20 cellular contexts compared by ENCODE assay signal in the genomic region with DNA sequence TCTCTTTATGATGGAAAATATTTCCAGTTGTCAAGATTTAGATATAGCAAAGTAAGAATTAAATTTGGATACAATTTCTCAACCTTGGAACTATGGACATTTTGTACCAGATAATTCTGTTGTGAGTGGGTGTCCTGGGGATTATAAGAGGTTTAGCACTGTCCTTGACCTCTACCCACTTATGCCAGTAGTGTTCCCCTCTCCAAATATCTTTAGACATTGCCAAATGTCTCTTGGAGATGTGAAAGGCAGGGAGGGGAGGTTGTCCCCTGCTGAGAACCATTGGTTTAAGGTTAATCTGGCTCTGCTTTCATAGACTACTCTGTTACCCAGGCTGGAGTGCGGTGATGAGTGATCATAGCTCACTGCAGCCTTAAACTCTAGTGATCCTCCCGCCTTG. TPM values are rescaled to one million over a fixed set of nuclear protein-coding genes. Genes with fewer than 3 reads are reported as not detected.
DNase-seq lines count a peak whose midpoint lies in the region; ATAC-seq and TF ChIP-seq lines count a peak whose summit lies in the region.
"Had no signal": no experiment of that assay in that cellular context is flagged by ENCODE, and none has a peak within 500 bp of the region (broad histone marks: within the 10 kb centered on the region; RNA-seq: fewer than 3 reads in every experiment).

TSS of gene EBLN2 (plus strand) at position 244 of the 400 bp plus-strand sequence. CDS start 423 bp downstream, outside the sequence.

- H3K27ac ChIP-seq in right cardiac atrium (ENCODE audit: low read length) (no peak within 1 kb of the TSS), testis (no peak within 1 kb of the TSS), brain microvascular endothelial cell (no peak within 1 kb of the TSS)
- H3K27ac ChIP-seq: BLaER1 had no signal

- peaks cover 34% of the 10 kb centered on the region for H3K4me1 ChIP-seq in adipocyte (ENCODE audit: control insufficient read depth, insufficient read depth, low read length)
- H3K4me1 ChIP-seq in right cardiac atrium (ENCODE audit: control insufficient read depth, insufficient read depth, low read length), result no peaks in the 10 kb centered on the region
- H3K4me1 ChIP-seq in testis, result peaks cover 25% of the 10 kb centered on the region
- H3K4me1 ChIP-seq: BLaER1 had no signal

- no peaks in the 10 kb centered on the region for H3K9me3 Mint-ChIP-seq in activated CD4-positive, alpha-beta T cell treated with anti-CD3 and anti-CD28 coated beads, Interleukin-2, amount 10 ng/mL, durations not matched to agents 24 days and 14 days

- no peak within 1 kb of the TSS for H3K4me3 Mint-ChIP-seq in activated CD4-positive, alpha-beta T cell treated with anti-CD3 and anti-CD28 coated beads, Interleukin-2, amount 10 ng/mL, durations not matched to agents 24 days and 14 days

- in situ Hi-C loops in brain microvascular endothelial cell (cut with HindIII; ENCODE audit: low pct_ligation_motif_present, low sequenced_read_pairs), result no loop called here

- TF ChIP-seq CTCF in testis (IDR thresholded peaks at IDR 0.05), result no peak
- no peak for TF ChIP-seq CTCF in brain microvascular endothelial cell (IDR thresholded peaks at IDR 0.05; ENCODE audit: low read depth, low read length, missing control alignments)

- peaks cover 38% of the 10 kb centered on the region for H3K36me3 ChIP-seq in adipocyte (ENCODE audit: control insufficient read depth, insufficient read depth, low read length, severe bottlenecking)
- H3K36me3 ChIP-seq in testis (ENCODE audit: low read depth, missing control alignments), result no peaks in the 10 kb centered on the region
- H3K36me3 ChIP-seq in brain microvascular endothelial cell (replicated peaks), result peaks cover 16% of the 10 kb centered on the region

- H3K9me3 ChIP-seq in adipocyte (ENCODE audit: control insufficient read depth, low read length), result no peaks in the 10 kb centered on the region
- no peaks in the 10 kb centered on the region for H3K9me3 ChIP-seq in right cardiac atrium (ENCODE audit: control insufficient read depth, low read length)
- H3K9me3 ChIP-seq in testis, result no peaks in the 10 kb centered on the region
- H3K9me3 ChIP-seq: BLaER1, MG63 had no signal

- no peaks in the 10 kb centered on the region for H3K27me3 Mint-ChIP-seq in activated CD4-positive, alpha-beta T cell treated with anti-CD3 and anti-CD28 coated beads, Interleukin-2, amount 10 ng/mL, durations not matched to agents 24 days and 14 days

- ATAC-seq in right cardiac atrium (peak; percentile 84 to 89), GM21526 (IDR thresholded peaks at IDR 0.05; ENCODE audit: low FRiP score, unreplicated experiment) (no peak)
- ATAC-seq: esophagus mucosa had no signal

- no peak for TF ChIP-seq POLR2A in testis (IDR thresholded peaks at IDR 0.05)

- H3K4me3 ChIP-seq in adipocyte (ENCODE audit: low read length) (no peak within 1 kb of the TSS), right cardiac atrium (ENCODE audit: low read length) (no peak within 1 kb of the TSS), testis (no peak within 1 kb of the TSS), brain microvascular endothelial cell (ENCODE audit: low read depth, low read length) (no peak within 1 kb of the TSS)
- H3K4me3 ChIP-seq: BLaER1, MG63 had no signal

- 71% methylated on average over 2 of the region's 2 CpGs for WGBS in right cardiac atrium
- WGBS in testis, 2 donors, result 61 to 66% methylated on average over 2 of the region's 2 CpGs

- peak within 1 kb of the TSS; percentile 37 for H3K27ac Mint-ChIP-seq in activated CD4-positive, alpha-beta T cell treated with anti-CD3 and anti-CD28 coated beads, Interleukin-2, amount 10 ng/mL, durations not matched to agents 24 days and 14 days

- peak within 1 kb of the TSS; percentile 44 for H3K9ac ChIP-seq in adipocyte (ENCODE audit: low read length)
- H3K9ac ChIP-seq: BLaER1 had no signal

- no peak for DNase-seq in activated CD4-positive, alpha-beta T cell treated with anti-CD3 and anti-CD28 coated beads, Interleukin-2, amount 10 ng/mL, durations not matched to agents 24 days and 14 days
- no peak for DNase-seq in activated CD4-positive, alpha-beta T cell treated with anti-CD3 and anti-CD28 coated beads for 1 hour
- no peak for DNase-seq in adipocyte (ENCODE audit: low read depth)
- no peak for DNase-seq in right cardiac atrium
- no peak for DNase-seq in testis
- no peak for DNase-seq in GM03348 (ENCODE audit: low spot score)
- DNase-seq in brain microvascular endothelial cell, result no peak
- DNase-seq: activated CD4-positive, alpha-beta T cell treated with anti-CD3 and anti-CD28 coated beads for 48 hours; activated effector memory CD4-positive, alpha-beta T cell treated with Interleukin-2 at 50 U/mL for 16 hours; central memory CD4-positive, alpha-beta T cell; GDM1; MG63; NCI-H1436 treated with DMSO at 0.1 percent for 48 hours; NCI-H526 treated with DMSO at 0.1 percent for 48 hours; SHP77 treated with DMSO at 0.1 percent for 48 hours; stimulated activated CD4-positive, alpha-beta T cell treated with anti-CD3 and anti-CD28 coated beads, Interleukin-12 subunit alpha, Interleukin-12 subunit beta, amount 100 ng/mL, for 4 hours; T-helper 1 cell had no signal

- peaks cover 44% of the 10 kb centered on the region for H3K36me3 Mint-ChIP-seq in activated CD4-positive, alpha-beta T cell treated with anti-CD3 and anti-CD28 coated beads, Interleukin-2, amount 10 ng/mL, durations not matched to agents 24 days and 14 days (ENCODE audit: low read depth)

- intact Hi-C loops in activated CD4-positive, alpha-beta T cell treated with anti-CD3 and anti-CD28 coated beads, Interleukin-2, amount 10 ng/mL, durations not matched to agents 24 days and 14 days (cut with micrococcal nuclease), result no loop called here
- intact Hi-C loops in right cardiac atrium (cut with DNase I), result loop anchor here in 1 of 4 donors (5.0 kb wide), 1 partner anchor 124 kb away; no protein-coding TSS in a partner anchor
- intact Hi-C loops in testis (cut with DNase I; ENCODE audit: low total_unique reads), result no loop called here

- peaks cover 7% of the 10 kb centered on the region for H3K4me1 Mint-ChIP-seq in activated CD4-positive, alpha-beta T cell treated with anti-CD3 and anti-CD28 coated beads, Interleukin-2, amount 10 ng/mL, durations not matched to agents 24 days and 14 days

- H3K27me3 ChIP-seq in adipocyte (replicated peaks; ENCODE audit: control insufficient read depth, insufficient read depth, low read length) (no peaks in the 10 kb centered on the region), right cardiac atrium (ENCODE audit: control insufficient read depth, insufficient read depth) (no peaks in the 10 kb centered on the region), testis (no peaks in the 10 kb centered on the region), brain microvascular endothelial cell (replicated peaks) (no peaks in the 10 kb centered on the region)
- H3K27me3 ChIP-seq: BLaER1, MG63 had no signal

RNA-seq across cellular contexts. Expression of gene EBLN2, which starts in this region (rescaled TPM):
- 7.2 and 7.8 TPM in 2 replicates for total RNA-seq in activated CD4-positive, alpha-beta T cell treated with anti-CD3 and anti-CD28 coated beads, Interleukin-2, amount 10 ng/mL, durations not matched to agents 24 days and 14 days
- total RNA-seq in right cardiac atrium (1 to 10 TPM; 1.0 to 2.6 (median 1.2) TPM), testis (10 to 100 TPM; 10.5 to 12.8 TPM)
- polyA plus RNA-seq in right cardiac atrium (1.2 TPM), testis (ENCODE audit: insufficient read depth, low read depth, low replicate concordance) (1.9 TPM)
